ENCODE assay signal across 8 cellular contexts in the genomic region with DNA sequence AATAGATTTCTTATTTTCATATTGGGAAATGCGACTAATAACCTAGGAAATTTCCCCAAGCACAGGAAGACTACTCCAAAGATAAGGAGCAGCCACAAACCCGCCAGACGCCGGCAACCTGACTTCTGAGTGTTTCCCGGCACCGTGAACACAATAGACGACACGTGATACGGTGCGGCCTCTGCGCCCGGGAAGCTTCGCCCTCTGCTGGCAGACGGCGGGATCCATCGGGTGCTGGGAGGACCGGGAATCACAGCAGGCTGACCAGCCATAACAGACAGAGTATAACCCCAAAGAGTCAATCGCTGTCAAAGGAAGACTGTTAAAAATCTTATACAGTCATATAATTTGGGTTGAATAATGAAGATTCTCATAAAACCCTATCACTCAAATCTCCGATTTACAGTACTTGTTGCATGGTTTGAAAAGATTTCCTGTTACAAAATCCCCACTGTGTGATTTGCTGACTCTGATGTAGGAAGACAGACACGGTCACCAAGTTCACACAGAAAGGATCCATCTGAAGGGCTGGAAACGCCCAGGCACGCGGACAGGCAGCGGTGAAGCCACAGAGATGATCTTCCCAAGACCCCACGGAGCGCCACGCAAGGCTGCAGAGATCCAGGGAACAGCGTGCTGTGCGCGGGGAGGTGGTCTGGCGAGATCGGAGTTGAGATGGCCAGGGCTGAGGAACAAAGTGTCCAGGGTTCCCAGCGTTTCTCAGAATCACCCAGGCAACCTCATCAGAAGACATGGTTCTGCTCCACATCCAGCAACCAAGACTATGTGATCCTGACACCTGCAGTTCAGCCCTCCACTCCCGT.
DNase-seq lines count a peak whose midpoint lies in the region; ATAC-seq and TF ChIP-seq lines count a peak whose summit lies in the region.

No MANE protein-coding gene starts in this region.

- DNase-seq in DMS53 (lab: John Stamatoyannopoulos, UW) (peak; percentile 86), Peyer's patch (peak; percentile 75 to 90 (median 87)), fibroblast of the aortic adventitia (ENCODE audit: low read depth) (peak; percentile 87)
- peak; percentile 69 for DNase-seq in Jurkat, Clone E6-1 (ENCODE audit: low read depth, low spot score)

- TF ChIP-seq POLR2A in Peyer's patch (IDR thresholded peaks at IDR 0.05), result no peak

- no peaks in the 10 kb centered on the region for H3K27me3 Mint-ChIP-seq in activated T-helper 17 cell treated with anti-CD3 and anti-CD28 coated beads, Interleukin-2, amount 50 U/mL, for 72 hours
- H3K27me3 Mint-ChIP-seq in stimulated activated naive CD8-positive, alpha-beta T cell treated with anti-CD3 and anti-CD28 coated beads, Interleukin-15, Interleukin-2, amounts not matched to agents 100 ng/mL and 50 ng/mL, for 24 hours, result no peaks in the 10 kb centered on the region

- no peaks in the 10 kb centered on the region for H3K36me3 ChIP-seq in Peyer's patch
- H3K36me3 ChIP-seq in neural cell (ENCODE audit: insufficient read depth, low read length), result no peaks in the 10 kb centered on the region

- H3K4me1 Mint-ChIP-seq in activated T-helper 17 cell treated with anti-CD3 and anti-CD28 coated beads, Interleukin-2, amount 50 U/mL, for 72 hours, result peaks cover 18% of the 10 kb centered on the region
- peaks cover 9% of the 10 kb centered on the region for H3K4me1 Mint-ChIP-seq in stimulated activated naive CD8-positive, alpha-beta T cell treated with anti-CD3 and anti-CD28 coated beads, Interleukin-15, Interleukin-2, amounts not matched to agents 100 ng/mL and 50 ng/mL, for 24 hours (ENCODE audit: low read depth)

- ATAC-seq in GM21737 (IDR thresholded peaks at IDR 0.05; ENCODE audit: unreplicated experiment), result peak; percentile 98
- ATAC-seq in activated T-helper 17 cell treated with anti-CD3 and anti-CD28 coated beads, Interleukin-2, amount 50 U/mL, for 72 hours (replicated peaks), result peak; percentile 99

- H3K4me3 ChIP-seq in Jurkat, Clone E6-1 (ENCODE audit: low read length), result peak overlapping the region; percentile 35
- H3K4me3 ChIP-seq in Peyer's patch, result peak overlapping the region in 2 of 4 donors; percentile 6 to 10
- H3K4me3 ChIP-seq in fibroblast of the aortic adventitia (ENCODE audit: low read depth, low read length), result peak overlapping the region; percentile 49
- peak overlapping the region; percentile 57 for H3K4me3 ChIP-seq in neural cell (ENCODE audit: low read length)

- TF ChIP-seq CTCF in Peyer's patch (IDR thresholded peaks at IDR 0.05) (peak; percentile 79 to 90 (median 85)), fibroblast of the aortic adventitia (IDR thresholded peaks at IDR 0.05; ENCODE audit: insufficient read depth, low read length) (peak; percentile 98), neural cell (IDR thresholded peaks at IDR 0.05; ENCODE audit: poor library complexity, severe bottlenecking) (peak; percentile 98)

- no peaks in the 10 kb centered on the region for H3K9me2 ChIP-seq in neural cell (ENCODE audit: insufficient read depth, low read length)

- H3K4me1 ChIP-seq in Peyer's patch, result peaks cover 0 to 5% (median 0%) of the 10 kb centered on the region in 4 donors

- peak; percentile 62 for TF ChIP-seq EP300 in neural cell (conservative IDR thresholded peaks at IDR 0.05; ENCODE audit: poor library complexity, severe bottlenecking)

- H2AFZ ChIP-seq in neural cell (ENCODE audit: low read depth, low read length), result peak overlapping the region; percentile 87

- H3K36me3 Mint-ChIP-seq in activated T-helper 17 cell treated with anti-CD3 and anti-CD28 coated beads, Interleukin-2, amount 50 U/mL, for 72 hours (ENCODE audit: low read depth), result peaks cover 25% of the 10 kb centered on the region
- H3K36me3 Mint-ChIP-seq in stimulated activated naive CD8-positive, alpha-beta T cell treated with anti-CD3 and anti-CD28 coated beads, Interleukin-15, Interleukin-2, amounts not matched to agents 100 ng/mL and 50 ng/mL, for 24 hours (ENCODE audit: low read depth), result peaks cover 16% of the 10 kb centered on the region

- H3K27me3 ChIP-seq in Peyer's patch (no peaks in the 10 kb centered on the region), neural cell (ENCODE audit: insufficient read depth, low read depth, low read length) (no peaks in the 10 kb centered on the region)

- H3K9me3 Mint-ChIP-seq in activated T-helper 17 cell treated with anti-CD3 and anti-CD28 coated beads, Interleukin-2, amount 50 U/mL, for 72 hours, result no peaks in the 10 kb centered on the region
- H3K9me3 Mint-ChIP-seq in stimulated activated naive CD8-positive, alpha-beta T cell treated with anti-CD3 and anti-CD28 coated beads, Interleukin-15, Interleukin-2, amounts not matched to agents 100 ng/mL and 50 ng/mL, for 24 hours, result no peaks in the 10 kb centered on the region

- H3K9ac ChIP-seq in neural cell (ENCODE audit: low read length), result peak overlapping the region; percentile 75

- H3K4me3 Mint-ChIP-seq in activated T-helper 17 cell treated with anti-CD3 and anti-CD28 coated beads, Interleukin-2, amount 50 U/mL, for 72 hours, result peak overlapping the region; percentile 19
- H3K4me3 Mint-ChIP-seq in stimulated activated naive CD8-positive, alpha-beta T cell treated with anti-CD3 and anti-CD28 coated beads, Interleukin-15, Interleukin-2, amounts not matched to agents 100 ng/mL and 50 ng/mL, for 24 hours, result no peak overlapping the region

- peak overlapping the region; percentile 76 for H3K27ac Mint-ChIP-seq in activated T-helper 17 cell treated with anti-CD3 and anti-CD28 coated beads, Interleukin-2, amount 50 U/mL, for 72 hours
- H3K27ac Mint-ChIP-seq in stimulated activated naive CD8-positive, alpha-beta T cell treated with anti-CD3 and anti-CD28 coated beads, Interleukin-15, Interleukin-2, amounts not matched to agents 100 ng/mL and 50 ng/mL, for 24 hours, result peak overlapping the region; percentile 75

- H3K4me2 ChIP-seq in neural cell (ENCODE audit: low read length), result no peak overlapping the region

- no peaks in the 10 kb centered on the region for H3K79me2 ChIP-seq in neural cell (replicated peaks; ENCODE audit: insufficient read depth, low read length)

- no peaks in the 10 kb centered on the region for H3F3A ChIP-seq in neural cell (ENCODE audit: insufficient read depth, low read length, poor library complexity, severe bottlenecking)

- H3K27ac ChIP-seq in Peyer's patch (no peak overlapping the region), neural cell (ENCODE audit: low read length) (peak overlapping the region; percentile 94)

- TF ChIP-seq RAD21 in neural cell (conservative IDR thresholded peaks at IDR 0.05), result peak; percentile 99

- H3K9me3 ChIP-seq in Peyer's patch (no peaks in the 10 kb centered on the region), neural cell (ENCODE audit: low read length) (no peaks in the 10 kb centered on the region)

- H4K20me1 ChIP-seq in neural cell (ENCODE audit: insufficient read depth), result no peaks in the 10 kb centered on the region

TF ChIP-seq in neural cell, 6 proteins besides CTCF, POLR2A, EP300 and RAD21:
- TF ChIP-seq, protein P1, sequence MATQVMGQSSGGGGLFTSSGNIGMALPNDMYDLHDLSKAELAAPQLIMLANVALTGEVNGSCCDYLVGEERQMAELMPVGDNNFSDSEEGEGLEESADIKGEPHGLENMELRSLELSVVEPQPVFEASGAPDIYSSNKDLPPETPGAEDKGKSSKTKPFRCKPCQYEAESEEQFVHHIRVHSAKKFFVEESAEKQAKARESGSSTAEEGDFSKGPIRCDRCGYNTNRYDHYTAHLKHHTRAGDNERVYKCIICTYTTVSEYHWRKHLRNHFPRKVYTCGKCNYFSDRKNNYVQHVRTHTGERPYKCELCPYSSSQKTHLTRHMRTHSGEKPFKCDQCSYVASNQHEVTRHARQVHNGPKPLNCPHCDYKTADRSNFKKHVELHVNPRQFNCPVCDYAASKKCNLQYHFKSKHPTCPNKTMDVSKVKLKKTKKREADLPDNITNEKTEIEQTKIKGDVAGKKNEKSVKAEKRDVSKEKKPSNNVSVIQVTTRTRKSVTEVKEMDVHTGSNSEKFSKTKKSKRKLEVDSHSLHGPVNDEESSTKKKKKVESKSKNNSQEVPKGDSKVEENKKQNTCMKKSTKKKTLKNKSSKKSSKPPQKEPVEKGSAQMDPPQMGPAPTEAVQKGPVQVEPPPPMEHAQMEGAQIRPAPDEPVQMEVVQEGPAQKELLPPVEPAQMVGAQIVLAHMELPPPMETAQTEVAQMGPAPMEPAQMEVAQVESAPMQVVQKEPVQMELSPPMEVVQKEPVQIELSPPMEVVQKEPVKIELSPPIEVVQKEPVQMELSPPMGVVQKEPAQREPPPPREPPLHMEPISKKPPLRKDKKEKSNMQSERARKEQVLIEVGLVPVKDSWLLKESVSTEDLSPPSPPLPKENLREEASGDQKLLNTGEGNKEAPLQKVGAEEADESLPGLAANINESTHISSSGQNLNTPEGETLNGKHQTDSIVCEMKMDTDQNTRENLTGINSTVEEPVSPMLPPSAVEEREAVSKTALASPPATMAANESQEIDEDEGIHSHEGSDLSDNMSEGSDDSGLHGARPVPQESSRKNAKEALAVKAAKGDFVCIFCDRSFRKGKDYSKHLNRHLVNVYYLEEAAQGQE (IDR thresholded peaks at IDR 0.05; ENCODE audit: borderline replicate concordance), result peak; percentile 87
- TF ChIP-seq MXI1 (conservative IDR thresholded peaks at IDR 0.05; ENCODE audit: poor library complexity, severe bottlenecking) (peak; percentile 59), EZH2 (IDR thresholded peaks at IDR 0.05; ENCODE audit: borderline replicate concordance, insufficient read depth, low read length, poor library complexity, severe bottlenecking) (no peak), TAF1 (IDR thresholded peaks at IDR 0.05; ENCODE audit: low read depth) (peak; percentile 62), POLR2AphosphoS5 (IDR thresholded peaks at IDR 0.05) (peak; percentile 74), SMC3 (conservative IDR thresholded peaks at IDR 0.05; ENCODE audit: poor library complexity) (peak; percentile 98)
